Comparison of ENCODE assay signal across 3 cellular contexts in the genomic region with DNA sequence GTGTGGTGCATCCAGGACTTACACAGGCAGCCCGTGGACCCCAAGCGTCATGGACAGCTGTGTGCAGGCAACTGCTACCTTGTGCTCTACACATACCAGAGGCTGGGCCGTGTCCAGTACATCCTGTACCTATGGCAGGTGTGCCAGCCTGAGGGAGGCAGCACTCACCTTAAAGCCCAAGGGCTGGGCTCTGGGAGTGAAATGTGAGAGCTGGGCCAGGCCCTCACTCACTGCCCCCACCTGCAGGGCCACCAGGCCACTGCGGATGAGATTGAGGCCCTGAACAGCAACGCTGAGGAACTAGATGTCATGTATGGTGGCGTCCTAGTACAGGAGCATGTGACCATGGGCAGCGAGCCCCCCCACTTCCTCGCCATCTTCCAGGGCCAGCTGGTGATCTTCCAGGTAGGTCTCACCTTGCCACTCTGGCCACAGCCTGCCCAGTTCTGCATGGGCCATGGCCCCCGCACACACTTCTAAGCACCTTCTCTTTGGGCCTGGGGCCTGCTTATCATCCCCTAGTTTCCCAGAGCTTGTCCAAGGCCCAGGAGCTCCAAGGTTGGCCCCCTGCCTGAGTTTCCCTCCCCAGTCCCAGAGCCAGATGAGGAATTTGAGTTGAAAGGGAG.
TF ChIP-seq lines count a peak whose summit lies in the region.

No MANE protein-coding gene starts in this region.

TF ChIP-seq in SK-N-SH, 30 proteins besides CTCF, POLR2A, EP300 and RAD21:
- no peak for TF ChIP-seq FOXJ3 (CRISPR knock-in tag; IDR thresholded peaks at IDR 0.05)
- TF ChIP-seq TCF12 (IDR thresholded peaks at IDR 0.05): no peak
- TF ChIP-seq, protein P1, sequence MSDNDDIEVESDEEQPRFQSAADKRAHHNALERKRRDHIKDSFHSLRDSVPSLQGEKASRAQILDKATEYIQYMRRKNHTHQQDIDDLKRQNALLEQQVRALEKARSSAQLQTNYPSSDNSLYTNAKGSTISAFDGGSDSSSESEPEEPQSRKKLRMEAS (IDR thresholded peaks at IDR 0.05; ENCODE audit: low read depth): no peak
- TF ChIP-seq CHD2 (IDR thresholded peaks at IDR 0.05; ENCODE audit: low read length, partially characterized antibody): no peak
- TF ChIP-seq MEF2A (IDR thresholded peaks at IDR 0.05; ENCODE audit: borderline replicate concordance, low read depth): no peak
- TF ChIP-seq FOXM1 (IDR thresholded peaks at IDR 0.05; ENCODE audit: low read depth): no peak
- TF ChIP-seq, protein P2, sequence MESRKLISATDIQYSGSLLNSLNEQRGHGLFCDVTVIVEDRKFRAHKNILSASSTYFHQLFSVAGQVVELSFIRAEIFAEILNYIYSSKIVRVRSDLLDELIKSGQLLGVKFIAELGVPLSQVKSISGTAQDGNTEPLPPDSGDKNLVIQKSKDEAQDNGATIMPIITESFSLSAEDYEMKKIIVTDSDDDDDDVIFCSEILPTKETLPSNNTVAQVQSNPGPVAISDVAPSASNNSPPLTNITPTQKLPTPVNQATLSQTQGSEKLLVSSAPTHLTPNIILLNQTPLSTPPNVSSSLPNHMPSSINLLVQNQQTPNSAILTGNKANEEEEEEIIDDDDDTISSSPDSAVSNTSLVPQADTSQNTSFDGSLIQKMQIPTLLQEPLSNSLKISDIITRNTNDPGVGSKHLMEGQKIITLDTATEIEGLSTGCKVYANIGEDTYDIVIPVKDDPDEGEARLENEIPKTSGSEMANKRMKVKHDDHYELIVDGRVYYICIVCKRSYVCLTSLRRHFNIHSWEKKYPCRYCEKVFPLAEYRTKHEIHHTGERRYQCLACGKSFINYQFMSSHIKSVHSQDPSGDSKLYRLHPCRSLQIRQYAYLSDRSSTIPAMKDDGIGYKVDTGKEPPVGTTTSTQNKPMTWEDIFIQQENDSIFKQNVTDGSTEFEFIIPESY (IDR thresholded peaks at IDR 0.05; ENCODE audit: borderline replicate concordance, low read depth): no peak

TF ChIP-seq in SK-N-SH treated with all-trans-retinoic acid at 6 μM for 48 hours, 23 proteins besides CTCF, POLR2A, EP300 and RAD21:
- TF ChIP-seq OSR1 (CRISPR knock-in tag; IDR thresholded peaks at IDR 0.05): no peak
- TF ChIP-seq, protein P3, sequence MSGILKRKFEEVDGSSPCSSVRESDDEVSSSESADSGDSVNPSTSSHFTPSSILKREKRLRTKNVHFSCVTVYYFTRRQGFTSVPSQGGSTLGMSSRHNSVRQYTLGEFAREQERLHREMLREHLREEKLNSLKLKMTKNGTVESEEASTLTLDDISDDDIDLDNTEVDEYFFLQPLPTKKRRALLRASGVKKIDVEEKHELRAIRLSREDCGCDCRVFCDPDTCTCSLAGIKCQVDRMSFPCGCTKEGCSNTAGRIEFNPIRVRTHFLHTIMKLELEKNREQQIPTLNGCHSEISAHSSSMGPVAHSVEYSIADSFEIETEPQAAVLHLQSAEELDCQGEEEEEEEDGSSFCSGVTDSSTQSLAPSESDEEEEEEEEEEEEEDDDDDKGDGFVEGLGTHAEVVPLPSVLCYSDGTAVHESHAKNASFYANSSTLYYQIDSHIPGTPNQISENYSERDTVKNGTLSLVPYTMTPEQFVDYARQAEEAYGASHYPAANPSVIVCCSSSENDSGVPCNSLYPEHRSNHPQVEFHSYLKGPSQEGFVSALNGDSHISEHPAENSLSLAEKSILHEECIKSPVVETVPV (CRISPR knock-in tag; IDR thresholded peaks at IDR 0.05): no peak
- TF ChIP-seq ISL1 (CRISPR knock-in tag; IDR thresholded peaks at IDR 0.05): no peak
- no peak for TF ChIP-seq ZNF565 (CRISPR knock-in tag; conservative IDR thresholded peaks at IDR 0.05; ENCODE audit: low read depth)
- TF ChIP-seq, protein P4, sequence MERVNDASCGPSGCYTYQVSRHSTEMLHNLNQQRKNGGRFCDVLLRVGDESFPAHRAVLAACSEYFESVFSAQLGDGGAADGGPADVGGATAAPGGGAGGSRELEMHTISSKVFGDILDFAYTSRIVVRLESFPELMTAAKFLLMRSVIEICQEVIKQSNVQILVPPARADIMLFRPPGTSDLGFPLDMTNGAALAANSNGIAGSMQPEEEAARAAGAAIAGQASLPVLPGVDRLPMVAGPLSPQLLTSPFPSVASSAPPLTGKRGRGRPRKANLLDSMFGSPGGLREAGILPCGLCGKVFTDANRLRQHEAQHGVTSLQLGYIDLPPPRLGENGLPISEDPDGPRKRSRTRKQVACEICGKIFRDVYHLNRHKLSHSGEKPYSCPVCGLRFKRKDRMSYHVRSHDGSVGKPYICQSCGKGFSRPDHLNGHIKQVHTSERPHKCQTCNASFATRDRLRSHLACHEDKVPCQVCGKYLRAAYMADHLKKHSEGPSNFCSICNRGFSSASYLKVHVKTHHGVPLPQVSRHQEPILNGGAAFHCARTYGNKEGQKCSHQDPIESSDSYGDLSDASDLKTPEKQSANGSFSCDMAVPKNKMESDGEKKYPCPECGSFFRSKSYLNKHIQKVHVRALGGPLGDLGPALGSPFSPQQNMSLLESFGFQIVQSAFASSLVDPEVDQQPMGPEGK (CRISPR knock-in tag; IDR thresholded peaks at IDR 0.05; ENCODE audit: borderline replicate concordance): no peak
- TF ChIP-seq ESRRG (CRISPR knock-in tag; IDR thresholded peaks at IDR 0.05): no peak
- TF ChIP-seq PPARA (CRISPR knock-in tag; IDR thresholded peaks at IDR 0.05; ENCODE audit: borderline replicate concordance): no peak
- TF ChIP-seq ZFP3 (CRISPR knock-in tag; IDR thresholded peaks at IDR 0.05): no peak
- no peak for TF ChIP-seq ZNF70 (CRISPR knock-in tag; IDR thresholded peaks at IDR 0.05)
- TF ChIP-seq TCF4 (CRISPR knock-in tag; IDR thresholded peaks at IDR 0.05; ENCODE audit: borderline replicate concordance): no peak
- TF ChIP-seq RARB (CRISPR knock-in tag; IDR thresholded peaks at IDR 0.05): no peak

TF ChIP-seq in H1, 55 proteins besides CTCF, POLR2A, EP300 and RAD21:
- no peak for TF ChIP-seq POLR2AphosphoS5 (IDR thresholded peaks at IDR 0.05; ENCODE audit: low read depth, low read length)
- no peak for TF ChIP-seq HDAC6 (IDR thresholded peaks at IDR 0.05; ENCODE audit: low read depth, low read length)
- TF ChIP-seq, protein P1 (IDR thresholded peaks at IDR 0.05): no peak
- TF ChIP-seq SRF (IDR thresholded peaks at IDR 0.05; ENCODE audit: low read depth, low read length): no peak
